Comparison of ENCODE assay signal across 1 cellular context in the genomic region with DNA sequence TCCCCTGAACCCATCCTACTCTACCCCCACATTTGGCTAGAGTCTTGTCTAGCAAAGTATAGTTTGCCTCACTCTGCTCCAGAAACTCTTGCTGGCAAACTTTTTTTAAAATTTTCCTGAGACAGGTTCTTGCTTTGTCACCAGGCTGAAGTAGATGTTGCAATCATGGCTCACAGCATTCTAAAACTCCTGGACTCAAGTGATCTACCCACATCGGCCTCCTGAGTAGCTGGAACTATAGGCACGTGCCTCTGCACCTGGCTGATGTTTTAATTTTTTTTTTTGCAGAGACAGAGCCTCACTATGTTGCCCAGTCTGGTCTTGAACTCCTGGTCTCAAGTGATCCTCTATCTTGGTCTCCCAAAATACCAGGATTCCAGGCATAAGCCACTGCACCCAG.
TF ChIP-seq lines count a peak whose summit lies in the region.

No MANE protein-coding gene starts in this region.

TF ChIP-seq in H1, 55 proteins besides CTCF, POLR2A, EP300 and RAD21 (continued from another document):
- TF ChIP-seq, protein P1, sequence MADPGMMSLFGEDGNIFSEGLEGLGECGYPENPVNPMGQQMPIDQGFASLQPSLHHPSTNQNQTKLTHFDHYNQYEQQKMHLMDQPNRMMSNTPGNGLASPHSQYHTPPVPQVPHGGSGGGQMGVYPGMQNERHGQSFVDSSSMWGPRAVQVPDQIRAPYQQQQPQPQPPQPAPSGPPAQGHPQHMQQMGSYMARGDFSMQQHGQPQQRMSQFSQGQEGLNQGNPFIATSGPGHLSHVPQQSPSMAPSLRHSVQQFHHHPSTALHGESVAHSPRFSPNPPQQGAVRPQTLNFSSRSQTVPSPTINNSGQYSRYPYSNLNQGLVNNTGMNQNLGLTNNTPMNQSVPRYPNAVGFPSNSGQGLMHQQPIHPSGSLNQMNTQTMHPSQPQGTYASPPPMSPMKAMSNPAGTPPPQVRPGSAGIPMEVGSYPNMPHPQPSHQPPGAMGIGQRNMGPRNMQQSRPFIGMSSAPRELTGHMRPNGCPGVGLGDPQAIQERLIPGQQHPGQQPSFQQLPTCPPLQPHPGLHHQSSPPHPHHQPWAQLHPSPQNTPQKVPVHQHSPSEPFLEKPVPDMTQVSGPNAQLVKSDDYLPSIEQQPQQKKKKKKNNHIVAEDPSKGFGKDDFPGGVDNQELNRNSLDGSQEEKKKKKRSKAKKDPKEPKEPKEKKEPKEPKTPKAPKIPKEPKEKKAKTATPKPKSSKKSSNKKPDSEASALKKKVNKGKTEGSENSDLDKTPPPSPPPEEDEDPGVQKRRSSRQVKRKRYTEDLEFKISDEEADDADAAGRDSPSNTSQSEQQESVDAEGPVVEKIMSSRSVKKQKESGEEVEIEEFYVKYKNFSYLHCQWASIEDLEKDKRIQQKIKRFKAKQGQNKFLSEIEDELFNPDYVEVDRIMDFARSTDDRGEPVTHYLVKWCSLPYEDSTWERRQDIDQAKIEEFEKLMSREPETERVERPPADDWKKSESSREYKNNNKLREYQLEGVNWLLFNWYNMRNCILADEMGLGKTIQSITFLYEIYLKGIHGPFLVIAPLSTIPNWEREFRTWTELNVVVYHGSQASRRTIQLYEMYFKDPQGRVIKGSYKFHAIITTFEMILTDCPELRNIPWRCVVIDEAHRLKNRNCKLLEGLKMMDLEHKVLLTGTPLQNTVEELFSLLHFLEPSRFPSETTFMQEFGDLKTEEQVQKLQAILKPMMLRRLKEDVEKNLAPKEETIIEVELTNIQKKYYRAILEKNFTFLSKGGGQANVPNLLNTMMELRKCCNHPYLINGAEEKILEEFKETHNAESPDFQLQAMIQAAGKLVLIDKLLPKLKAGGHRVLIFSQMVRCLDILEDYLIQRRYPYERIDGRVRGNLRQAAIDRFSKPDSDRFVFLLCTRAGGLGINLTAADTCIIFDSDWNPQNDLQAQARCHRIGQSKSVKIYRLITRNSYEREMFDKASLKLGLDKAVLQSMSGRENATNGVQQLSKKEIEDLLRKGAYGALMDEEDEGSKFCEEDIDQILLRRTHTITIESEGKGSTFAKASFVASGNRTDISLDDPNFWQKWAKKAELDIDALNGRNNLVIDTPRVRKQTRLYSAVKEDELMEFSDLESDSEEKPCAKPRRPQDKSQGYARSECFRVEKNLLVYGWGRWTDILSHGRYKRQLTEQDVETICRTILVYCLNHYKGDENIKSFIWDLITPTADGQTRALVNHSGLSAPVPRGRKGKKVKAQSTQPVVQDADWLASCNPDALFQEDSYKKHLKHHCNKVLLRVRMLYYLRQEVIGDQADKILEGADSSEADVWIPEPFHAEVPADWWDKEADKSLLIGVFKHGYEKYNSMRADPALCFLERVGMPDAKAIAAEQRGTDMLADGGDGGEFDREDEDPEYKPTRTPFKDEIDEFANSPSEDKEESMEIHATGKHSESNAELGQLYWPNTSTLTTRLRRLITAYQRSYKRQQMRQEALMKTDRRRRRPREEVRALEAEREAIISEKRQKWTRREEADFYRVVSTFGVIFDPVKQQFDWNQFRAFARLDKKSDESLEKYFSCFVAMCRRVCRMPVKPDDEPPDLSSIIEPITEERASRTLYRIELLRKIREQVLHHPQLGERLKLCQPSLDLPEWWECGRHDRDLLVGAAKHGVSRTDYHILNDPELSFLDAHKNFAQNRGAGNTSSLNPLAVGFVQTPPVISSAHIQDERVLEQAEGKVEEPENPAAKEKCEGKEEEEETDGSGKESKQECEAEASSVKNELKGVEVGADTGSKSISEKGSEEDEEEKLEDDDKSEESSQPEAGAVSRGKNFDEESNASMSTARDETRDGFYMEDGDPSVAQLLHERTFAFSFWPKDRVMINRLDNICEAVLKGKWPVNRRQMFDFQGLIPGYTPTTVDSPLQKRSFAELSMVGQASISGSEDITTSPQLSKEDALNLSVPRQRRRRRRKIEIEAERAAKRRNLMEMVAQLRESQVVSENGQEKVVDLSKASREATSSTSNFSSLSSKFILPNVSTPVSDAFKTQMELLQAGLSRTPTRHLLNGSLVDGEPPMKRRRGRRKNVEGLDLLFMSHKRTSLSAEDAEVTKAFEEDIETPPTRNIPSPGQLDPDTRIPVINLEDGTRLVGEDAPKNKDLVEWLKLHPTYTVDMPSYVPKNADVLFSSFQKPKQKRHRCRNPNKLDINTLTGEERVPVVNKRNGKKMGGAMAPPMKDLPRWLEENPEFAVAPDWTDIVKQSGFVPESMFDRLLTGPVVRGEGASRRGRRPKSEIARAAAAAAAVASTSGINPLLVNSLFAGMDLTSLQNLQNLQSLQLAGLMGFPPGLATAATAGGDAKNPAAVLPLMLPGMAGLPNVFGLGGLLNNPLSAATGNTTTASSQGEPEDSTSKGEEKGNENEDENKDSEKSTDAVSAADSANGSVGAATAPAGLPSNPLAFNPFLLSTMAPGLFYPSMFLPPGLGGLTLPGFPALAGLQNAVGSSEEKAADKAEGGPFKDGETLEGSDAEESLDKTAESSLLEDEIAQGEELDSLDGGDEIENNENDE (IDR thresholded peaks at IDR 0.05; ENCODE audit: insufficient replicate concordance, low read length): no peak
- no peak for TF ChIP-seq SP2 (IDR thresholded peaks at IDR 0.05; ENCODE audit: low read length)
TF ChIP-seq in H1: peak in this region for 0.
